ENCODE assay signal across 8 cellular contexts in genomic region chr2:143730155-143730949, GRCh38.
A peak's percentile ranks its signal among the peaks of the same experiment; 100 is the strongest.
DNase-seq lines count a peak whose midpoint lies in the region; ATAC-seq, FAIRE-seq and TF ChIP-seq lines count a peak whose summit lies in the region.

No MANE protein-coding gene starts in this region.

- no peaks in the 10 kb centered on the region for H3K27me3 ChIP-seq in GM12878 (replicated peaks in 1 of 2; ENCODE audit: control insufficient read depth in 2 of 2, insufficient read depth in 2 of 2, low read length in 1 of 2)
- no peaks in the 10 kb centered on the region for H3K27me3 ChIP-seq in stomach

- in situ Hi-C loops in GM12878 (cut with MboI): no loop called here

- no peak overlapping the region for H3K9ac ChIP-seq in GM12878 (ENCODE audit: control insufficient read depth, insufficient read depth, low read length)

- BruUV-seq in GM12878 (replicated peaks; lab: Mats Ljungman, UMichigan) (no TSS peak), OCI-LY7 (replicated peaks; lab: Mats Ljungman, UMichigan) (no TSS peak)

- TF ChIP-seq EP300 in GM12878 (IDR thresholded peaks at IDR 0.05; ENCODE audit: borderline replicate concordance in 1 of 2, control insufficient read depth in 1 of 2, low read depth in 2 of 2, low read length in 2 of 2) (no peak), stomach (IDR thresholded peaks at IDR 0.05) (no peak)

- peak; percentile 73 for FAIRE-seq in GM12878 (lab: Jason Lieb, UNC)

- intact Hi-C loops in GM12878 (cut with micrococcal nuclease; ENCODE audit: unreplicated experiment): no loop called here
- intact Hi-C loops in stomach (cut with DNase I; ENCODE audit: low total_unique reads): no loop called here
- intact Hi-C loops in OCI-LY7 (cut with micrococcal nuclease; ENCODE audit: unreplicated experiment): no loop called here

- CTCF ChIA-PET in GM12878 (lab: Yijun Ruan, JAX): interaction anchor here (1.2 kb wide), 1 partner anchor 44 kb away, joined by 4 read pairs; no protein-coding TSS in a partner anchor
- CTCF ChIA-PET in OCI-LY7 (lab: Charles Lee; ENCODE audit: unreplicated experiment): no interaction called here

- TF ChIP-seq CTCF in GM12864 (IDR thresholded peaks at IDR 0.05; ENCODE audit: low read depth, low read length, missing control alignments) (no peak), GM12878 (IDR thresholded peaks at IDR 0.05 in 2 of 3, conservative IDR thresholded peaks at IDR 0.05 in 1 of 3; ENCODE audit: control insufficient read depth in 2 of 3, extremely low read depth in 1 of 3, insufficient read depth in 1 of 3, low read depth in 3 of 3, low read length in 3 of 3) (no peak), stomach (IDR thresholded peaks at IDR 0.05) (no peak), OCI-LY7 (conservative IDR thresholded peaks at IDR 0.05; ENCODE audit: low read length) (no peak)

- H3K4me2 ChIP-seq in GM12878 (ENCODE audit: control insufficient read depth, insufficient read depth) (peak overlapping the region; percentile 86), OCI-LY7 (ENCODE audit: low read length) (no peak overlapping the region)

- 5% methylated on average over 6 of the region's 6 CpGs for WGBS in GM12878 (ENCODE audit: insufficient coverage, insufficient replicate concordance, low lambda C conversion rate, missing lambda C conversion rate)
- WGBS in stomach, 5 donors: 54 to 64% (median 61%) methylated on average over 6 of the region's 6 CpGs

- H3K4me1 ChIP-seq in GM12878 (ENCODE audit: control insufficient read depth, insufficient read depth, low read length) (peaks cover 15% of the 10 kb centered on the region), stomach (peaks cover 0 to 21% (median 3%) of the 10 kb centered on the region in 4 donors), OCI-LY7 (ENCODE audit: insufficient read depth, low read length, poor library complexity, severe bottlenecking) (no peaks in the 10 kb centered on the region)

- H2AFZ ChIP-seq in GM12878 (ENCODE audit: control insufficient read depth, low read depth, low read length) (peak overlapping the region; percentile 43), OCI-LY7 (ENCODE audit: low read length) (no peak overlapping the region)

- POLR2A ChIA-PET in GM12878 (lab: Charles Lee): no interaction called here
- POLR2A ChIA-PET in OCI-LY7 (lab: Charles Lee): interaction anchor here (0.7 to 0.9 kb wide), 2 partner anchors 14 to 586 kb away, joined by 3 read pairs; no protein-coding TSS in a partner anchor

- RAD21 ChIA-PET in GM12878 (lab: Charles Lee; ENCODE audit: unreplicated experiment): interaction anchor here (0.9 to 1.8 kb wide), 3 partner anchors 73 to 204 kb away, joined by 3 to 6 read pairs (median 5); no protein-coding TSS in a partner anchor

- peak overlapping the region; percentile 68 for H3K27ac ChIP-seq in GM12878 (ENCODE audit: control insufficient read depth, insufficient read depth)
- H3K27ac ChIP-seq in stomach: peak overlapping the region in 1 of 5 donors; percentile 16
- no peak overlapping the region for H3K27ac ChIP-seq in OCI-LY7 (ENCODE audit: low read depth, low read length, poor library complexity, severe bottlenecking)

- ATAC-seq in GM21390 (IDR thresholded peaks at IDR 0.05; ENCODE audit: unreplicated experiment): peak; percentile 81
- peak; percentile 82 for ATAC-seq in HG03558 (IDR thresholded peaks at IDR 0.05; ENCODE audit: extremely low read depth, unreplicated experiment)
- peak; percentile 95 for ATAC-seq in GM12878

- no peak for TF ChIP-seq RAD21 in GM12878 (IDR thresholded peaks at IDR 0.05; ENCODE audit: insufficient read depth, low read depth, low read length)

- H4K20me1 ChIP-seq in GM12878 (ENCODE audit: control insufficient read depth, insufficient read depth) (no peaks in the 10 kb centered on the region), OCI-LY7 (ENCODE audit: insufficient read depth, low read length) (no peaks in the 10 kb centered on the region)

- TF ChIP-seq POLR2A in GM12878 (IDR thresholded peaks at IDR 0.05; ENCODE audit: low read depth, low read length): no peak
- TF ChIP-seq POLR2A in stomach (IDR thresholded peaks at IDR 0.05): no peak

- H3K36me3 ChIP-seq in GM12878 (ENCODE audit: control insufficient read depth in 2 of 2, insufficient read depth in 2 of 2, low read length in 1 of 2) (no peaks in the 10 kb centered on the region; a peak in 1 of 4 replicates), stomach (no peaks in the 10 kb centered on the region), OCI-LY7 (ENCODE audit: insufficient read depth, low read length) (no peaks in the 10 kb centered on the region)

- SMC1A ChIA-PET in GM12878 (lab: Charles Lee; ENCODE audit: uncharacterized antibody, unreplicated experiment): interaction anchor here (0.8 to 1.6 kb wide), 4 partner anchors 11 to 73 kb away, joined by 3 to 4 read pairs (median 4); no protein-coding TSS in a partner anchor

- H3K4me3 ChIP-seq in GM12864 (ENCODE audit: low read depth, low read length): peak overlapping the region; percentile 7; the same call in 1 of the 2 replicates
- peak overlapping the region; percentile 42; the same call in 1 of the 2 replicates for H3K4me3 ChIP-seq in GM12878
- no peak overlapping the region for H3K4me3 ChIP-seq in stomach
- no peak overlapping the region for H3K4me3 ChIP-seq in OCI-LY7 (ENCODE audit: low read depth, low read length, poor library complexity, severe bottlenecking)

- DNase-seq in GM12864 (ENCODE audit: low read depth) (peak; percentile 27), GM12878 (ENCODE audit: low read depth, low spot score) (peak; percentile 33), stomach (no peak), OCI-LY7 (ENCODE audit: low spot score) (no peak), nucleus accumbens (lab: John Stamatoyannopoulos, UW) (no peak), SHP77 treated with DMSO at 0.1 percent for 48 hours (lab: John Stamatoyannopoulos, UW) (no peak)

- no peaks in the 10 kb centered on the region for H3K9me2 ChIP-seq in OCI-LY7 (ENCODE audit: insufficient read depth, low read length)

- H3K79me2 ChIP-seq in GM12878 (ENCODE audit: control insufficient read depth, insufficient read depth, low read length): no peaks in the 10 kb centered on the region
- no peaks in the 10 kb centered on the region for H3K79me2 ChIP-seq in OCI-LY7 (ENCODE audit: insufficient read depth, low read depth, low read length)

- H3K9me3 ChIP-seq in GM12878 (replicated peaks; ENCODE audit: control insufficient read depth, insufficient read depth, low read length): no peaks in the 10 kb centered on the region
- no peaks in the 10 kb centered on the region for H3K9me3 ChIP-seq in stomach
- no peaks in the 10 kb centered on the region for H3K9me3 ChIP-seq in OCI-LY7 (ENCODE audit: low read length)

TF ChIP-seq in GM12878, 131 proteins besides CTCF, POLR2A, EP300 and RAD21 (continues in another document):
- TF ChIP-seq ATF2 (IDR thresholded peaks at IDR 0.05; ENCODE audit: low read length) (peak; percentile 55; the same call in 1 of the 2 replicates), EED (IDR thresholded peaks at IDR 0.05; ENCODE audit: low read depth) (peak; percentile 23; the same call in 1 of the 2 replicates), FOS (IDR thresholded peaks at IDR 0.05; ENCODE audit: borderline replicate concordance, extremely low read depth, insufficient read length) (no peak), TCF12 (IDR thresholded peaks at IDR 0.05; ENCODE audit: low read depth, low read length) (no peak), ZNF592 (IDR thresholded peaks at IDR 0.05) (no peak), NR2F1 (conservative IDR thresholded peaks at IDR 0.05) (peak; percentile 32; the same call in 1 of the 2 replicates), MYC (IDR thresholded peaks at IDR 0.05; ENCODE audit: insufficient read depth, insufficient read length, insufficient replicate concordance, low read length, severe bottlenecking) (no peak), RCOR1 (conservative IDR thresholded peaks at IDR 0.05; ENCODE audit: low read depth, low read length) (no peak), RFX5 (IDR thresholded peaks at IDR 0.05; ENCODE audit: low read depth, low read length) (no peak), SIN3A (IDR thresholded peaks at IDR 0.05; ENCODE audit: low read depth, low read length) (no peak), TAF1 (IDR thresholded peaks at IDR 0.05; ENCODE audit: borderline replicate concordance, low read depth, low read length) (no peak)

Comparison
In these comparisons a context has a peak if more than half of its experiments do, and no peak if none do; other contexts are left out.
1. DNase-seq: peak in GM12864 (single experiment) and GM12878 (single experiment); none in stomach (single experiment), OCI-LY7 (single experiment), nucleus accumbens (0 of 56) and SHP77 treated with DMSO at 0.1 percent for 48 hours (single experiment).
2. H3K4me3 ChIP-seq: peak in GM12864 (single experiment) and GM12878 (single experiment); none in stomach (0 of 4) and OCI-LY7 (single experiment).
3. Peak in every context shown above with its lines, with median percentiles within 50 percentile points of each other: ATAC-seq.